ENCODE assay signal across 8 cellular contexts in genomic region chr5:159100928-159101646, GRCh38. TPM values are rescaled to one million over a fixed set of nuclear protein-coding genes. Genes with fewer than 3 reads are reported as not detected.
DNase-seq lines count a peak whose midpoint lies in the region; ATAC-seq and TF ChIP-seq lines count a peak whose summit lies in the region.

No MANE protein-coding gene starts in this region.

- H2AFZ ChIP-seq in IMR-90 (replicated peaks; ENCODE audit: low read length, poor library complexity) (peak overlapping the region; percentile 94), trophoblast cell (ENCODE audit: insufficient read depth, low read length, poor library complexity) (no peak overlapping the region)

- no peaks in the 10 kb centered on the region for H3K36me3 Mint-ChIP-seq in activated T-cell treated with anti-CD3 and anti-CD28 coated beads, Interleukin-2, amount 50 U/mL, for 72 hours (ENCODE audit: insufficient read depth in 2 of 2)
- H3K36me3 Mint-ChIP-seq in effector memory CD8-positive, alpha-beta T cell (ENCODE audit: insufficient read depth): peaks cover 22% of the 10 kb centered on the region

- H2BK120ac ChIP-seq in IMR-90 (ENCODE audit: low read depth, low read length) (no peak overlapping the region), trophoblast cell (ENCODE audit: insufficient read depth, low read length, poor library complexity) (no peak overlapping the region)

- no peak overlapping the region for H4K12ac ChIP-seq in trophoblast cell (ENCODE audit: low read depth, low read length)

- no peaks in the 10 kb centered on the region for H3K9me3 ChIP-seq in IMR-90 (ENCODE audit: control insufficient read depth, insufficient read depth, low read length)
- H3K9me3 ChIP-seq in trophoblast cell (ENCODE audit: insufficient read depth, low read depth, low read length): peaks cover 7% of the 10 kb centered on the region

- H3K14ac ChIP-seq in IMR-90 (replicated peaks; ENCODE audit: low read depth, low read length): no peak overlapping the region
- H3K14ac ChIP-seq in trophoblast cell (ENCODE audit: low read length): no peak overlapping the region

- POLR2A ChIA-PET in IMR-90 (lab: Charles Lee; ENCODE audit: unreplicated experiment): no interaction called here

- no peak overlapping the region for H3K56ac ChIP-seq in IMR-90 (ENCODE audit: extremely low read depth, insufficient read depth, low read length)

- H3K27ac ChIP-seq in IMR-90 (ENCODE audit: insufficient read depth, low read length) (no peak overlapping the region), trophoblast cell (ENCODE audit: low read depth, low read length) (no peak overlapping the region)

- no peak for TF ChIP-seq POLR2A in IMR-90 (IDR thresholded peaks at IDR 0.05; ENCODE audit: low read depth, low read length)

- H3K9ac ChIP-seq in IMR-90 (ENCODE audit: low read depth, low read length) (no peak overlapping the region), trophoblast cell (ENCODE audit: low read length) (no peak overlapping the region)

- BruUV-seq in IMR-90 (replicated peaks; lab: Mats Ljungman, UMichigan): no TSS peak

- no peak overlapping the region for H4K91ac ChIP-seq in IMR-90 (ENCODE audit: insufficient read depth, low read depth, low read length)
- no peak overlapping the region for H4K91ac ChIP-seq in trophoblast cell (ENCODE audit: low read depth, low read length)

- H3K36me3 ChIP-seq in IMR-90 (ENCODE audit: control insufficient read depth, insufficient read depth, low read length) (no peaks in the 10 kb centered on the region), trophoblast cell (ENCODE audit: control insufficient read depth in 1 of 2, insufficient read depth in 2 of 2, low read length in 2 of 2) (no peaks in the 10 kb centered on the region)

- H3K23ac ChIP-seq in IMR-90 (ENCODE audit: low read depth, low read length): no peak overlapping the region
- H3K23ac ChIP-seq in trophoblast cell (ENCODE audit: low read length): no peak overlapping the region

- H3K9me1 ChIP-seq in IMR-90 (ENCODE audit: insufficient read depth, low read length): peaks cover under 1% of the 10 kb centered on the region; the same call in 1 of the 2 replicates

- no peak for TF ChIP-seq CTCF in IMR-90 (conservative IDR thresholded peaks at IDR 0.05; ENCODE audit: low read depth, low read length)
- TF ChIP-seq CTCF in GM13976 (IDR thresholded peaks at IDR 0.05; ENCODE audit: borderline replicate concordance, control extremely low read depth, extremely low read depth, insufficient read depth, missing control alignments): no peak

- H3K79me2 ChIP-seq in trophoblast cell (ENCODE audit: control insufficient read depth, insufficient read depth, low read length, poor library complexity): no peaks in the 10 kb centered on the region

- CTCF ChIA-PET in IMR-90 (lab: Yijun Ruan, JAX): interaction anchor here (1.8 kb wide), 1 partner anchor 406 kb away, joined by 5 read pairs; no protein-coding TSS in a partner anchor

- no peaks in the 10 kb centered on the region for H3K9me3 Mint-ChIP-seq in activated T-cell treated with anti-CD3 and anti-CD28 coated beads, Interleukin-2, amount 50 U/mL, for 72 hours
- no peaks in the 10 kb centered on the region for H3K9me3 Mint-ChIP-seq in effector memory CD8-positive, alpha-beta T cell

- no peak overlapping the region for H2BK15ac ChIP-seq in IMR-90 (ENCODE audit: low read depth, low read length)

- dilution Hi-C loops in IMR-90 (cut with HindIII; ENCODE audit: low sequenced_read_pairs, unreplicated experiment): no loop called here

- no peak for ATAC-seq in activated T-cell treated with anti-CD3 and anti-CD28 coated beads, Interleukin-2, amount 50 U/mL, for 72 hours (replicated peaks in 1 of 2)
- ATAC-seq in IMR-90 (ENCODE audit: low read depth) (no peak), left colon (no peak)
- ATAC-seq in effector memory CD8-positive, alpha-beta T cell (replicated peaks): no peak

- H2BK20ac ChIP-seq in IMR-90 (ENCODE audit: low read depth, low read length): no peak overlapping the region

- in situ Hi-C loops in IMR-90 (cut with MboI; ENCODE audit: low sequenced_read_pairs): loop anchor here (10.0 kb wide), 1 partner anchor 1026 kb away; no protein-coding TSS in a partner anchor
- in situ Hi-C loops in GM13976 (cut with MboI; ENCODE audit: low sequenced_read_pairs, unreplicated experiment): loop anchor here (10.0 to 25.0 kb wide), 2 partner anchors 216 to 1289 kb away; no protein-coding TSS in a partner anchor

- peaks cover 54% of the 10 kb centered on the region for H3K27me3 ChIP-seq in IMR-90 (ENCODE audit: control insufficient read depth, insufficient read depth, low read length)
- H3K27me3 ChIP-seq in trophoblast cell (ENCODE audit: insufficient read depth, low read length): peaks cover 73% of the 10 kb centered on the region

- H3K27ac Mint-ChIP-seq in activated T-cell treated with anti-CD3 and anti-CD28 coated beads, Interleukin-2, amount 50 U/mL, for 72 hours: no peak overlapping the region
- no peak overlapping the region for H3K27ac Mint-ChIP-seq in effector memory CD8-positive, alpha-beta T cell

- H3K4me1 ChIP-seq in IMR-90 (ENCODE audit: control insufficient read depth, insufficient read depth, low read length) (peaks cover 2% of the 10 kb centered on the region), trophoblast cell (ENCODE audit: control insufficient read depth in 1 of 2, insufficient read depth in 2 of 2, low read length in 2 of 2) (peaks cover 5 to 10% of the 10 kb centered on the region in 2 experiments)

- no peak overlapping the region for H3K4ac ChIP-seq in IMR-90 (ENCODE audit: low read depth, low read length)
- no peak overlapping the region for H3K4ac ChIP-seq in trophoblast cell (ENCODE audit: low read depth, low read length)

- intact Hi-C loops in IMR-90 (cut with micrococcal nuclease): loop anchor here (10.0 kb wide), 2 partner anchors 156 to 1276 kb away; no protein-coding TSS in a partner anchor
- intact Hi-C loops in left colon (cut with DNase I, micrococcal nuclease): loop anchor here (5.0 to 10.0 kb wide), 2 partner anchors 404 to 1026 kb away; no protein-coding TSS in a partner anchor

- H2BK12ac ChIP-seq in trophoblast cell (ENCODE audit: low read length): no peak overlapping the region

- no peak overlapping the region for H2AK9ac ChIP-seq in IMR-90 (replicated peaks; ENCODE audit: low read depth, low read length, poor library complexity)

- H4K8ac ChIP-seq in IMR-90 (ENCODE audit: low read depth in 2 of 2, low read length in 2 of 2) (no peak overlapping the region), trophoblast cell (ENCODE audit: low read depth, low read length) (no peak overlapping the region)

- peaks cover 42% of the 10 kb centered on the region for H3K4me1 Mint-ChIP-seq in activated T-cell treated with anti-CD3 and anti-CD28 coated beads, Interleukin-2, amount 50 U/mL, for 72 hours (ENCODE audit: low read depth)
- H3K4me1 Mint-ChIP-seq in effector memory CD8-positive, alpha-beta T cell (ENCODE audit: low read depth in 2 of 2): peaks cover 28 to 36% of the 10 kb centered on the region in 2 donors

- H3K4me3 ChIP-seq in IMR-90 (ENCODE audit: insufficient read depth, low read depth, low read length): peak overlapping the region; percentile 55; the same call in 1 of the 2 replicates
- no peak overlapping the region for H3K4me3 ChIP-seq in trophoblast cell (ENCODE audit: low read depth, low read length)

- H2AK5ac ChIP-seq in IMR-90 (ENCODE audit: low read depth, low read length): no peak overlapping the region
- no peak overlapping the region for H2AK5ac ChIP-seq in trophoblast cell (ENCODE audit: low read length)

- H2BK5ac ChIP-seq in IMR-90 (ENCODE audit: low read depth, low read length, poor library complexity, severe bottlenecking) (no peak overlapping the region), trophoblast cell (ENCODE audit: low read depth, low read length, poor library complexity) (no peak overlapping the region)

- no peaks in the 10 kb centered on the region for H4K20me1 ChIP-seq in IMR-90 (ENCODE audit: insufficient read depth, low read length)

- H3K4me2 ChIP-seq in IMR-90 (ENCODE audit: low read depth, low read length): peak overlapping the region; percentile 95
- H3K4me2 ChIP-seq in trophoblast cell (ENCODE audit: low read length): peak overlapping the region; percentile 69

- H4K5ac ChIP-seq in IMR-90 (ENCODE audit: low read depth, low read length): no peak overlapping the region

- H3K4me3 Mint-ChIP-seq in activated T-cell treated with anti-CD3 and anti-CD28 coated beads, Interleukin-2, amount 50 U/mL, for 72 hours: peak overlapping the region; percentile 95 to 98
- H3K4me3 Mint-ChIP-seq in effector memory CD8-positive, alpha-beta T cell: peak overlapping the region; percentile 78 to 92

- TF ChIP-seq RAD21 in IMR-90 (IDR thresholded peaks at IDR 0.05; ENCODE audit: low read length): no peak

- DNase-seq in activated T-cell treated with anti-CD3 and anti-CD28 coated beads, Interleukin-2, amount 50 U/mL, for 72 hours: no peak
- no peak for DNase-seq in activated T-cell treated with anti-CD3 and anti-CD28 coated beads for 4 hours
- no peak for DNase-seq in IMR-90
- DNase-seq in effector memory CD8-positive, alpha-beta T cell: no peak
- DNase-seq in trophoblast cell: no peak
- no peak for DNase-seq in LoVo (ENCODE audit: low spot score)
- no peak for DNase-seq in GM13976 (ENCODE audit: low spot score)
- no peak for DNase-seq in left colon

- 23 to 100% methylated on average over 2 to 5 of the region's 16 CpGs for WGBS in IMR-90 (ENCODE audit: extremely low coverage in 2 of 2, insufficient read length in 1 of 2), 2 experiments
- WGBS in trophoblast cell (ENCODE audit: extremely low coverage, insufficient coverage, insufficient read length): 100% methylated on average over 1 of the region's 16 CpGs

- H3K27me3 Mint-ChIP-seq in activated T-cell treated with anti-CD3 and anti-CD28 coated beads, Interleukin-2, amount 50 U/mL, for 72 hours (ENCODE audit: low read depth): peaks cover 86% of the 10 kb centered on the region
- H3K27me3 Mint-ChIP-seq in effector memory CD8-positive, alpha-beta T cell: peaks cover 54 to 92% of the 10 kb centered on the region in 2 donors

- H3K79me1 ChIP-seq in IMR-90 (ENCODE audit: low read depth in 1 of 2, low read length in 2 of 2) (peaks cover 0 to 3% of the 10 kb centered on the region in 2 experiments; a peak in 1 of 4 replicates), trophoblast cell (ENCODE audit: low read length) (no peaks in the 10 kb centered on the region)

- H3K18ac ChIP-seq in IMR-90 (ENCODE audit: low read depth, low read length): no peak overlapping the region
- H3K18ac ChIP-seq in trophoblast cell (ENCODE audit: low read length): no peak overlapping the region

TF ChIP-seq in IMR-90, 13 proteins besides CTCF, POLR2A, EP300 and RAD21 (continues in another document):
- TF ChIP-seq MXI1 (IDR thresholded peaks at IDR 0.05; ENCODE audit: borderline replicate concordance, low read depth, low read length) (no peak), BHLHE40 (IDR thresholded peaks at IDR 0.05; ENCODE audit: low read depth, low read length) (no peak), MAZ (IDR thresholded peaks at IDR 0.05; ENCODE audit: borderline replicate concordance, low read depth, low read length) (no peak)

RNA-seq across cellular contexts. Expression of gene EBF1, which starts 1.4 kb away (rescaled TPM):
- 1 to 10 TPM; 1.3 to 1.4 TPM for total RNA-seq in activated T-cell treated with anti-CD3 and anti-CD28 coated beads, Interleukin-2, amount 50 U/mL, for 72 hours
- total RNA-seq in IMR-90 (2012; rRNA removed) (0.56 and 0.90 TPM in 2 replicates), left colon (1 to 10 TPM; 3.4 to 8.2 TPM)
- polyA plus RNA-seq in IMR-90 (2012; rRNA removed): 0.89 and 1.1 TPM in 2 replicates
- polyA plus RNA-seq in IMR-90 (2012; cell fraction: cytosol; rRNA removed): 0.29 and 0.69 TPM in 2 replicates
- 1.7 TPM in 2 replicates for polyA plus RNA-seq in IMR-90 (2012; cell fraction: nucleus; rRNA removed; ENCODE audit: low replicate concordance)
- not detected in 2 replicates for polyA plus RNA-seq in trophoblast cell (2013)
